Comparison of ENCODE assay signal across 9 cellular contexts in genomic region chr9:14400658-14400995, GRCh38.
DNase-seq lines count a peak whose midpoint lies in the region; ATAC-seq lines count a peak whose summit lies in the region.
"Had no signal": no experiment of that assay in that cellular context is flagged by ENCODE, and none has a peak within 500 bp of the region (broad histone marks: within the 10 kb centered on the region; RNA-seq: fewer than 3 reads in every experiment).

No MANE protein-coding gene starts in this region.

- DNase-seq in COLO829 (ENCODE audit: low spot score) (peak; percentile 8), NCI-H1694 treated with DMSO at 0.1 percent for 48 hours (lab: John Stamatoyannopoulos, UW) (peak; percentile 92), astrocyte of the hippocampus (ENCODE audit: low read depth, low spot score) (peak; percentile 81), iPS DF 4.7 (ENCODE audit: extremely low read depth, low spot score) (peak; percentile 91), amniotic stem cell (lab: John Stamatoyannopoulos, UW) (no peak)

- no peak overlapping the region for H3K9ac ChIP-seq in subcutaneous abdominal adipose tissue (ENCODE audit: low read length in 5 of 5)

- H3K4me3 ChIP-seq in subcutaneous abdominal adipose tissue (ENCODE audit: low read depth in 1 of 5, low read length in 5 of 5), result peak overlapping the region in 4 of 5 donors; percentile 0 to 26 (median 10)

- no peaks in the 10 kb centered on the region for H3K9me3 ChIP-seq in subcutaneous abdominal adipose tissue (ENCODE audit: control insufficient read depth in 5 of 5, low read length in 5 of 5)

- ATAC-seq in GM18502 (IDR thresholded peaks at IDR 0.05; ENCODE audit: poor library complexity, unreplicated experiment) (no peak), GM18498 (IDR thresholded peaks at IDR 0.05; ENCODE audit: unreplicated experiment) (no peak)

- no peaks in the 10 kb centered on the region for H3K36me3 ChIP-seq in subcutaneous abdominal adipose tissue (ENCODE audit: control insufficient read depth in 5 of 5, insufficient read depth in 5 of 5, low read length in 5 of 5)

- peak overlapping the region; percentile 32 for H3K27ac ChIP-seq in subcutaneous abdominal adipose tissue (ENCODE audit: low read depth, low read length)
- H3K27ac ChIP-seq: epithelial cell of prostate had no signal

- peaks cover 0 to 21% (median 14%) of the 10 kb centered on the region in 5 donors for H3K4me1 ChIP-seq in subcutaneous abdominal adipose tissue (ENCODE audit: control insufficient read depth in 5 of 5, insufficient read depth in 5 of 5, low read length in 5 of 5)

- H3K27me3 ChIP-seq in subcutaneous abdominal adipose tissue (ENCODE audit: control insufficient read depth in 5 of 5, insufficient read depth in 4 of 5, low read length in 5 of 5), result no peaks in the 10 kb centered on the region
